8 cellular contexts compared by ENCODE assay signal in the genomic region with DNA sequence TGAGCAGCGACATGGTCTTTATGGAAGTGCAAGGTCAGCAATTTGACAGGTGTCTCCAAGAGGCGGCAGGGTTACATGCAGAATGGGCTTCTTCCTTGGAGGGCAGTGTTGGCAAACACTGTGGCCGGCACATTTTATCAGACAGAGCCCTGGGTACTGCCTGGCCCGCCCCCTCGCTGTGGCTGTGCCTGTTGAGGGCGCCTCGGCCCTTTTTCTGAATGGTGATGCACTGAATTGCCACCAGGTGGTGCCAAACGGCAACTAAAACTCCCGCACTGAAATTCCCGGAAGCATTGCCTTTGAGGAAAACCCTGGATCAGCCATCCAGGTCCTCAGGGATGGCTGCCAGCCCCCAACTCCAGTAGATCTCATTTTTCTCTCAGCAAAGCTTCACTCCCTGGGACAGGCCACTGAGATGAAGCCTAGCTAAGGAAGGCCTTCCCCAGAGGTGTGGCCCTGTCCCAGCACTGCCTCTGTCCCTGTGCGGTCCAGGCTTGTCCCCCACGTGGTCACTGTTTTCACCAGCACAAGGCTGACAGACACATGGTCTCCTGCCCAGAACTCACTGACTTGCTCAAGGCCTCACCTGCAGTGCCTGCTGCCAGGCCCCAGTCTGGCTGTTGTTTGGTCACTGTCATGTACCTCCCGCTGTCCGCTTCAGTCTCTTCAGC.
DNase-seq lines count a peak whose midpoint lies in the region; TF ChIP-seq lines count a peak whose summit lies in the region.

No MANE protein-coding gene starts in this region.

- H2BK5ac ChIP-seq in neuronal stem cell (ENCODE audit: low read length), result no peak overlapping the region

- TF ChIP-seq CTCF in GM12875 (IDR thresholded peaks at IDR 0.05; ENCODE audit: borderline replicate concordance, insufficient read depth, low read depth, low read length), result peak; percentile 71
- peak; percentile 88 for TF ChIP-seq CTCF in PC-9 (conservative IDR thresholded peaks at IDR 0.05)
- TF ChIP-seq CTCF in foreskin fibroblast (IDR thresholded peaks at IDR 0.05; ENCODE audit: low read depth, low read length), result peak; percentile 87

- no peak overlapping the region for H3K4ac ChIP-seq in neuronal stem cell (ENCODE audit: low read length)

- H3K79me2 ChIP-seq in PC-9 (ENCODE audit: low read depth), result no peaks in the 10 kb centered on the region

- no peak overlapping the region for H2BK120ac ChIP-seq in neuronal stem cell (ENCODE audit: low read depth, low read length)

- intact Hi-C loops in PC-9 (cut with micrococcal nuclease; ENCODE audit: unreplicated experiment), result loop anchor here (1.0 to 10.0 kb wide), 4 partner anchors 94 to 827 kb away; no protein-coding TSS in a partner anchor

- H3K18ac ChIP-seq in neuronal stem cell (ENCODE audit: low read length), result peak overlapping the region; percentile 68

- peak overlapping the region; percentile 70 for H3K23ac ChIP-seq in neuronal stem cell (ENCODE audit: low read depth, low read length, poor library complexity)

- H2AFZ ChIP-seq in PC-9, result no peak overlapping the region
- peak overlapping the region; percentile 5 for H2AFZ ChIP-seq in neuronal stem cell (ENCODE audit: low read length)

- no peaks in the 10 kb centered on the region for H3K9me2 ChIP-seq in PC-9 (ENCODE audit: insufficient read depth)

- no CpG with 5 or more reads among the region's 14 CpGs for WGBS in neuronal stem cell (ENCODE audit: extremely low coverage in 2 of 2, insufficient read length in 2 of 2, insufficient replicate concordance in 1 of 2), 2 donors

- BruUV-seq in PC-9 (replicated peaks; lab: Mats Ljungman, UMichigan), result no TSS peak

- H3K9me3 ChIP-seq in PC-9 (ENCODE audit: insufficient read depth, low read depth) (no peaks in the 10 kb centered on the region), neuronal stem cell (replicated peaks in 1 of 2; ENCODE audit: control insufficient read depth in 2 of 2, insufficient read depth in 1 of 2, low read depth in 1 of 2, low read length in 2 of 2) (no peaks in the 10 kb centered on the region)

- peaks cover 15% of the 10 kb centered on the region; the same call in 1 of the 2 replicates for H4K20me1 ChIP-seq in PC-9 (ENCODE audit: insufficient read depth)

- H3K4me3 ChIP-seq in GM12875 (ENCODE audit: low read depth, low read length), result no peak overlapping the region
- no peak overlapping the region for H3K4me3 ChIP-seq in Jurkat, Clone E6-1 (ENCODE audit: low read length)
- no peak overlapping the region for H3K4me3 ChIP-seq in PC-9
- no peak overlapping the region for H3K4me3 ChIP-seq in foreskin fibroblast (ENCODE audit: low read depth in 1 of 2, low read length in 2 of 2)
- no peak overlapping the region for H3K4me3 ChIP-seq in neuronal stem cell (ENCODE audit: low read length in 2 of 2)

- 0 out of 2 replicates have a peak, but pooled peaks cover 3% of the 10 kb centered on the region for H3K36me3 ChIP-seq in PC-9 (ENCODE audit: low read depth)
- H3K36me3 ChIP-seq in neuronal stem cell (replicated peaks in 1 of 2; ENCODE audit: control insufficient read depth in 2 of 2, insufficient read depth in 2 of 2, low read length in 2 of 2), result peaks cover 48 to 76% of the 10 kb centered on the region in 2 donors

- peaks cover 5% of the 10 kb centered on the region; the same call in 1 of the 2 replicates for H3F3A ChIP-seq in PC-9 (ENCODE audit: insufficient read depth, low read depth)

- H2BK15ac ChIP-seq in neuronal stem cell (ENCODE audit: low read length), result no peak overlapping the region

- no peaks in the 10 kb centered on the region for H3K4me1 ChIP-seq in PC-9 (replicated peaks; ENCODE audit: insufficient read depth)
- peaks cover 3% of the 10 kb centered on the region in 2 donors for H3K4me1 ChIP-seq in neuronal stem cell (ENCODE audit: control insufficient read depth in 2 of 2, insufficient read depth in 1 of 2, low read depth in 1 of 2, low read length in 2 of 2)

- CTCF ChIA-PET in PC-9 (lab: Charles Lee), result interaction anchor here (0.6 kb wide), 1 partner anchor 1396 kb away, joined by 6 read pairs; no protein-coding TSS in a partner anchor

- H4K91ac ChIP-seq in neuronal stem cell (ENCODE audit: low read depth, low read length, poor library complexity), result no peak overlapping the region

- no peak overlapping the region for H3K14ac ChIP-seq in neuronal stem cell (ENCODE audit: low read length)

- H2BK12ac ChIP-seq in neuronal stem cell (ENCODE audit: low read length), result no peak overlapping the region

- no peak overlapping the region for H3K27ac ChIP-seq in PC-9
- no peak overlapping the region for H3K27ac ChIP-seq in neuronal stem cell (replicated peaks; ENCODE audit: low read length)

- H3K27me3 ChIP-seq in PC-9 (ENCODE audit: insufficient read depth, low read depth), result no peaks in the 10 kb centered on the region
- no peaks in the 10 kb centered on the region for H3K27me3 ChIP-seq in neuronal stem cell (ENCODE audit: control insufficient read depth in 3 of 3, insufficient read depth in 3 of 3, low read depth in 1 of 3, low read length in 3 of 3)

- H3K9ac ChIP-seq in neuronal stem cell (ENCODE audit: low read depth, low read length, poor library complexity), result peak overlapping the region; percentile 78

- peaks cover 3% of the 10 kb centered on the region for H3K79me1 ChIP-seq in neuronal stem cell (ENCODE audit: low read depth, low read length)

- DNase-seq in 8988T, result peak; percentile 70
- DNase-seq in Jurkat, Clone E6-1 (ENCODE audit: low read depth, low spot score), result peak; percentile 35
- peak; percentile 51 to 61 for DNase-seq in PC-9
- peak; percentile 26 for DNase-seq in activated effector memory CD4-positive, alpha-beta T cell treated with Interleukin-2 at 50 U/mL for 16 hours
- DNase-seq in foreskin fibroblast, result peak; percentile 56 to 84
- peak; percentile 71 for DNase-seq in neuronal stem cell (ENCODE audit: low spot score)
- DNase-seq in ureter (ENCODE audit: low spot score), result peak; percentile 74

- peak overlapping the region; percentile 72 for H2AK5ac ChIP-seq in neuronal stem cell (ENCODE audit: low read depth, low read length)

- H4K8ac ChIP-seq in neuronal stem cell (ENCODE audit: low read depth, low read length), result no peak overlapping the region

- POLR2A ChIA-PET in PC-9 (lab: Charles Lee; ENCODE audit: unreplicated experiment), result no interaction called here

- H3K4me2 ChIP-seq in PC-9 (no peak overlapping the region), neuronal stem cell (ENCODE audit: insufficient read depth, low read length, poor library complexity, severe bottlenecking) (no peak overlapping the region)
